ENCODE assay signal across 17 cellular contexts in genomic region chr9:134267305-134268265, GRCh38. TPM values are rescaled to one million over a fixed set of nuclear protein-coding genes. Genes with fewer than 3 reads are reported as not detected.
DNase-seq lines count a peak whose midpoint lies in the region; ATAC-seq and TF ChIP-seq lines count a peak whose summit lies in the region.
"Had no signal": no experiment of that assay in that cellular context is flagged by ENCODE, and none has a peak within 500 bp of the region (broad histone marks: within the 10 kb centered on the region; RNA-seq: fewer than 3 reads in every experiment).

No MANE protein-coding gene starts in this region.

- no peak overlapping the region for H3K4me3 ChIP-seq in GM06990 (replicated peaks; ENCODE audit: low read depth, low read length)
- H3K4me3 ChIP-seq in NB4 (ENCODE audit: low read depth, low read length): no peak overlapping the region
- no peak overlapping the region for H3K4me3 ChIP-seq in psoas muscle
- H3K4me3 ChIP-seq: lower lobe of right lung, ovary had no signal

- H3K9me3 ChIP-seq in psoas muscle: no peaks in the 10 kb centered on the region
- H3K9me3 ChIP-seq: lower lobe of right lung, ovary had no signal

- WGBS in psoas muscle, 3 donors: 34 to 55% (median 41%) methylated on average over 19 to 21 of the region's 21 CpGs

- no peak for TF ChIP-seq POLR2A in NB4 (IDR thresholded peaks at IDR 0.05; ENCODE audit: extremely low read depth, insufficient read length)

- intact Hi-C loops in left cardiac atrium (cut with DNase I): loop anchor here in 1 of 2 donors (2.0 kb wide), 1 partner anchor 175 kb away; no protein-coding TSS in a partner anchor
- intact Hi-C loops in psoas muscle (cut with DNase I): loop anchor here in 1 of 2 donors (10.0 kb wide), 1 partner anchor 167 kb away; no protein-coding TSS in a partner anchor

- TF ChIP-seq CTCF in GM06990 (IDR thresholded peaks at IDR 0.05; ENCODE audit: insufficient read depth, low read length, poor library complexity, severe bottlenecking) (peak; percentile 35), NB4 (IDR thresholded peaks at IDR 0.05; ENCODE audit: low read depth, low read length) (no peak), psoas muscle (IDR thresholded peaks at IDR 0.05) (no peak)

- ATAC-seq in left cardiac atrium (peak; percentile 71), psoas muscle (peak; percentile 63 to 81 (median 74))
- ATAC-seq: activated CD4-positive, CD25-positive, alpha-beta regulatory T cell treated with anti-CD3 and anti-CD28 coated beads, Interleukin-2, amount 50 U/mL, for 24 hours; activated T-cell treated with anti-CD3 and anti-CD28 coated beads, Interleukin-2, amount 50 U/mL, for 72 hours; CD8-positive, alpha-beta T cell; stimulated activated naive CD8-positive, alpha-beta T cell treated with anti-CD3 and anti-CD28 coated beads, Interleukin-15, Interleukin-2, amounts not matched to agents 100 U/mL and 50 U/mL, for 24 hours had no signal

- H3K27me3 ChIP-seq in GM06990 (replicated peaks; ENCODE audit: control insufficient read depth, insufficient read depth, low read length) (no peaks in the 10 kb centered on the region; the same call in 1 of the 2 replicates), psoas muscle (ENCODE audit: insufficient read depth in 3 of 3, low read length in 2 of 3) (peaks cover 0 to 2% (median 0%) of the 10 kb centered on the region in 3 donors)
- H3K27me3 ChIP-seq: ovary had no signal

- H3K4me1 ChIP-seq in psoas muscle: peaks cover 13% of the 10 kb centered on the region

- no peak for DNase-seq in GM06990 (ENCODE audit: extremely low read depth, insufficient read length)
- peak; percentile 54 for DNase-seq in NB4 (ENCODE audit: low read depth)
- DNase-seq in left cardiac atrium: no peak
- no peak for DNase-seq in psoas muscle
- DNase-seq in SIG-M5 treated with dmso at 0.1 percent for 504 hours (lab: John Stamatoyannopoulos, UW; ENCODE audit: unreplicated experiment): no peak
- no peak for DNase-seq in stimulated activated CD4-positive, alpha-beta T cell treated with anti-CD3 and anti-CD28 coated beads, Interleukin-15, amount 100 ng/mL, for 24 hours
- DNase-seq in MV-4-11 (lab: John Stamatoyannopoulos, UW): no peak
- no peak for DNase-seq in DMS53 (lab: John Stamatoyannopoulos, UW)
- DNase-seq: activated T-cell treated with anti-CD3 and anti-CD28 coated beads, Interleukin-2, amount 50 U/mL, for 72 hours; CD8-positive, alpha-beta T cell; effector CD8-positive, alpha-beta T cell; lower lobe of right lung; NCI-H1436; ovary; stimulated activated CD4-positive, alpha-beta T cell treated with anti-CD3 and anti-CD28 coated beads, Interleukin-2, amount 100 ng/mL, for 48 hours; stimulated activated naive CD8-positive, alpha-beta T cell treated with anti-CD3 and anti-CD28 coated beads, Interleukin-15, Interleukin-2, amounts not matched to agents 100 U/mL and 50 U/mL, for 24 hours had no signal

- peak overlapping the region; percentile 67 for H3K27ac ChIP-seq in psoas muscle
- H3K27ac ChIP-seq: lower lobe of right lung, ovary had no signal

- H3K36me3 ChIP-seq in GM06990 (ENCODE audit: control insufficient read depth, insufficient read depth, low read length): no peaks in the 10 kb centered on the region
- no peaks in the 10 kb centered on the region for H3K36me3 ChIP-seq in psoas muscle (ENCODE audit: insufficient read depth in 1 of 2, low read depth in 1 of 2)
- H3K36me3 ChIP-seq: lower lobe of right lung, ovary had no signal

RNA-seq across cellular contexts. Expression of gene RXRA, which starts 58.7 kb away (rescaled TPM):
- total RNA-seq in left cardiac atrium (10 to 100 TPM; 41.6 to 67.7 TPM), psoas muscle (100 to 1,000 TPM in 3 of 4 donors, 10 to 100 TPM in 1; 84.3 to 192 (median 147) TPM)
- polyA plus RNA-seq in psoas muscle: 100 to 1,000 TPM in 1 of 3 donors, 10 to 100 TPM in 2; 37.7 to 156 (median 76.4) TPM
